In genomic region chr6:147203311-147204059, GRCh38 we compare ENCODE assay signal across 1 cellular context.
TF ChIP-seq lines count a peak whose summit lies in the region.

No MANE protein-coding gene starts in this region.

TF ChIP-seq in WTC11, 78 proteins besides CTCF, POLR2A, EP300 and RAD21 (continued from another document):
- TF ChIP-seq CREB1 (CRISPR knock-in tag; IDR thresholded peaks at IDR 0.05) (no peak), ETV6 (CRISPR knock-in tag; IDR thresholded peaks at IDR 0.05) (no peak), TEAD4 (CRISPR knock-in tag; IDR thresholded peaks at IDR 0.05) (no peak)
TF ChIP-seq in WTC11: peak in this region for 2.
